19 cellular contexts compared by ENCODE assay signal in genomic region chr6:20028143-20028542, GRCh38.
"Had no signal": no experiment of that assay in that cellular context is flagged by ENCODE, and none has a peak within 500 bp of the region (broad histone marks: within the 10 kb centered on the region; RNA-seq: fewer than 3 reads in every experiment).

No MANE protein-coding gene starts in this region.

- H2AFZ ChIP-seq: parathyroid adenoma had no signal

- H3K4me3 ChIP-seq: dorsolateral prefrontal cortex, heart right ventricle, tibial nerve, uterus had no signal

- H3K27ac Mint-ChIP-seq: activated B cell treated with CpG ODN at 0.5 μM for 24 hours; activated naive CD8-positive, alpha-beta T cell; activated T-cell treated with anti-CD3 and anti-CD28 coated beads, Interleukin-2, amount 50 U/mL, for 72 hours; endodermal cell; naive thymus-derived CD4-positive, alpha-beta T cell; stimulated activated naive B cell treated with anti-CD40 and anti-IgM and Interleukin-4, amounts not matched to agents 10 μg/mL and 1 μg/mL and 100 μg/mL, for 72 hours had no signal

- H3K36me3 Mint-ChIP-seq: activated naive CD8-positive, alpha-beta T cell; stimulated activated naive B cell treated with anti-CD40 and anti-IgM and Interleukin-4, amounts not matched to agents 10 μg/mL and 1 μg/mL and 100 μg/mL, for 72 hours had no signal

- ATAC-seq: activated T-cell treated with anti-CD3 and anti-CD28 coated beads, Interleukin-2, amount 50 U/mL, for 72 hours; heart right ventricle; left lobe of liver; naive thymus-derived CD4-positive, alpha-beta T cell; stimulated activated naive B cell treated with anti-CD40 and anti-IgM and Interleukin-4, amounts not matched to agents 10 μg/mL and 1 μg/mL and 100 μg/mL, for 72 hours had no signal

- H3K27ac ChIP-seq: dorsolateral prefrontal cortex, heart right ventricle, neutrophil, parathyroid adenoma, tibial nerve, uterus had no signal

- H3K9me3 ChIP-seq: heart right ventricle, neutrophil, uterus had no signal

- H3K9ac ChIP-seq: parathyroid adenoma had no signal

- DNase-seq: activated B cell treated with CpG ODN at 0.5 μM for 24 hours; activated CD4-positive, alpha-beta T cell treated with anti-CD3 and anti-CD28 coated beads for 48 hours; activated CD8-positive, alpha-beta memory T cell treated with anti-CD3 and anti-CD28 coated beads, Interleukin-2, amount 50 U/mL, for 48 hours; activated gamma-delta T cell; activated T-cell treated with anti-CD3 and anti-CD28 coated beads, Interleukin-2, amount 50 U/mL, for 72 hours; amniotic stem cell; dorsolateral prefrontal cortex; endodermal cell; heart right ventricle; islet precursor cell; naive thymus-derived CD4-positive, alpha-beta T cell; retina; stimulated activated naive B cell treated with anti-CD40 and anti-IgM and Interleukin-4, amounts not matched to agents 10 μg/mL and 1 μg/mL and 100 μg/mL, for 72 hours; uterus had no signal

- H3K4me3 Mint-ChIP-seq: activated B cell treated with CpG ODN at 0.5 μM for 24 hours; activated naive CD8-positive, alpha-beta T cell; activated T-cell treated with anti-CD3 and anti-CD28 coated beads, Interleukin-2, amount 50 U/mL, for 72 hours; endodermal cell; stimulated activated naive B cell treated with anti-CD40 and anti-IgM and Interleukin-4, amounts not matched to agents 10 μg/mL and 1 μg/mL and 100 μg/mL, for 72 hours had no signal

- H3K4me1 ChIP-seq: tibial nerve, uterus had no signal

- H3K27me3 ChIP-seq: tibial nerve, uterus had no signal

- H3K36me3 ChIP-seq: heart right ventricle, neutrophil, tibial nerve, uterus had no signal

- H3K9me3 Mint-ChIP-seq: activated B cell treated with CpG ODN at 0.5 μM for 24 hours had no signal

- H3K79me2 ChIP-seq: parathyroid adenoma had no signal
